6 cellular contexts compared by ENCODE assay signal in the genomic region with DNA sequence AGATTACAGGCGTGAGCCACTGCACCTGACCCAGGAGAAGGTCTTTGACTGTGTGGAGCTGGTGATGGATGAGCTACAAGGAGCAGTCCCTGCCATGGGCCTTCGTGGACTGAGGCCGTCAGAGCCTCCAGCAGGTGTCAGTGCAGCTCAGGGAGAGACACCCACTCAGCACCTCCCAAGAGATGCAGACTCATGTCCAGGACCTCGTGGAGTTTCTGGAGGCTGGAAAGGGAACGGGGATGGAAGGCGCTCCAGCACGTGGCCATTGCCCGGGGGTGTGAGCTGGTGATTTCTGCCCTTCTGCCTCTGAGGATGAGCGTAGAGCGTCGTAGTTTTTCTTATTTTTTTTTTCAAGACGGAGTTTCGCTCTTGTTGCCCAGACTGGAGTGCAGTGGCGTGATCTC. TPM values are rescaled to one million over a fixed set of nuclear protein-coding genes. Genes with fewer than 3 reads are reported as not detected.
DNase-seq lines count a peak whose midpoint lies in the region; ATAC-seq and TF ChIP-seq lines count a peak whose summit lies in the region.

No MANE protein-coding gene starts in this region.

- H3K27me3 ChIP-seq in Peyer's patch, result no peaks in the 10 kb centered on the region

- H3K4me3 ChIP-seq in Peyer's patch, result no peak overlapping the region

- no peak for TF ChIP-seq POLR2A in Peyer's patch (IDR thresholded peaks at IDR 0.05)

- H3K4me1 ChIP-seq in Peyer's patch, result no peaks in the 10 kb centered on the region

- no peaks in the 10 kb centered on the region for H3K9me3 ChIP-seq in Peyer's patch

- H3K27ac ChIP-seq in Peyer's patch, result peak overlapping the region in 1 of 4 donors; percentile 27

- H3K36me3 ChIP-seq in Peyer's patch, result peaks cover 0 to 3% (median 0%) of the 10 kb centered on the region in 3 donors

- peak in 4 of 6 experiments; percentile 28 to 91 (median 87) for TF ChIP-seq CTCF in Peyer's patch (IDR thresholded peaks at IDR 0.05)

- ATAC-seq in HG03565 (IDR thresholded peaks at IDR 0.05; ENCODE audit: unreplicated experiment), result no peak

- DNase-seq in NCI-H2081 (lab: John Stamatoyannopoulos, UW) (peak; percentile 45 to 58), NCI-H2081 treated with DMSO at 0.1 percent for 48 hours (lab: John Stamatoyannopoulos, UW) (no peak), Peyer's patch (peak in 2 of 3 donors; percentile 83 to 85), germinal center (ENCODE audit: low spot score) (peak; percentile 63), mesenteric fat pad (ENCODE audit: low spot score) (no peak)

RNA-seq across cellular contexts. Expression of gene TOR4A, which starts 9.5 kb away (rescaled TPM):
- 10 to 100 TPM; 33.8 to 45.7 (median 39.2) TPM for total RNA-seq in Peyer's patch
- 9.2 TPM for total RNA-seq in mesenteric fat pad

RNA-seq across cellular contexts. Expression of gene NRARP, which starts 15.1 kb away (rescaled TPM):
- total RNA-seq in Peyer's patch (10 to 100 TPM; 35.3 to 56.1 (median 43.8) TPM), mesenteric fat pad (16.3 TPM)

RNA-seq across cellular contexts. Expression of gene NELFB, which starts 31.9 kb away (rescaled TPM):
- total RNA-seq in Peyer's patch, result 10 to 100 TPM; 47.4 to 57.8 (median 50.2) TPM
- 39.2 TPM for total RNA-seq in mesenteric fat pad

RNA-seq across cellular contexts. Expression of gene STPG3, which starts 35.9 kb away (rescaled TPM):
- not detected for total RNA-seq in Peyer's patch
- not detected for total RNA-seq in mesenteric fat pad

RNA-seq across cellular contexts. Expression of gene TUBB4B, which starts 45.9 kb away (rescaled TPM):
- total RNA-seq in Peyer's patch, result 100 to 1,000 TPM; 174 to 409 (median 322) TPM
- 298 TPM for total RNA-seq in mesenteric fat pad

Comparison
In these comparisons a context has a peak if more than half of its experiments do, and no peak if none do; other contexts are left out.
1. DNase-seq: peak in NCI-H2081 (2 of 2), Peyer's patch (2 of 3) and germinal center (single experiment); none in NCI-H2081 treated with DMSO at 0.1 percent for 48 hours (single experiment) and mesenteric fat pad (single experiment).